Comparison of ENCODE assay signal across 8 cellular contexts in genomic region chr12:65188179-65188709, GRCh38. TPM values are rescaled to one million over a fixed set of nuclear protein-coding genes. Genes with fewer than 3 reads are reported as not detected.
DNase-seq lines count a peak whose midpoint lies in the region; ATAC-seq and TF ChIP-seq lines count a peak whose summit lies in the region.

No MANE protein-coding gene starts in this region.

- H3K79me1 ChIP-seq in mesenchymal stem cell (replicated peaks; ENCODE audit: low read length, poor library complexity, severe bottlenecking): peaks cover 27% of the 10 kb centered on the region

- peaks cover under 1% of the 10 kb centered on the region for H3K9me3 Mint-ChIP-seq in activated CD8-positive, alpha-beta T cell treated with anti-CD3 and anti-CD28 coated beads for 36 hours
- H3K9me3 Mint-ChIP-seq in activated CD8-positive, alpha-beta T cell treated with anti-CD3 and anti-CD28 coated beads, Interleukin-2, amount 10 ng/mL, durations not matched to agents 7 days and 5 days (ENCODE audit: insufficient read depth): no peaks in the 10 kb centered on the region

- H3K4me1 ChIP-seq in mesenchymal stem cell (ENCODE audit: control insufficient read depth, insufficient read depth, low read depth, low read length): no peaks in the 10 kb centered on the region

- no peak overlapping the region for H3K4me2 ChIP-seq in mesenchymal stem cell (ENCODE audit: low read length, poor library complexity, severe bottlenecking)

- intact Hi-C loops in activated CD8-positive, alpha-beta T cell treated with anti-CD3 and anti-CD28 coated beads for 36 hours (cut with micrococcal nuclease): no loop called here

- no peak overlapping the region for H4K91ac ChIP-seq in mesenchymal stem cell (ENCODE audit: low read length)

- H3K36me3 ChIP-seq in mesenchymal stem cell (ENCODE audit: control insufficient read depth in 1 of 2, insufficient read depth in 2 of 2, low read depth in 1 of 2, low read length in 2 of 2): no peaks in the 10 kb centered on the region

- H4K8ac ChIP-seq in mesenchymal stem cell (ENCODE audit: low read length): no peak overlapping the region

- whole genome bisulfite sequencing in mesenchymal stem cell: 70% methylated on average over 2 of the region's 3 CpGs

- no peaks in the 10 kb centered on the region for H3K27me3 Mint-ChIP-seq in activated CD8-positive, alpha-beta T cell treated with anti-CD3 and anti-CD28 coated beads for 36 hours
- H3K27me3 Mint-ChIP-seq in activated CD8-positive, alpha-beta T cell treated with anti-CD3 and anti-CD28 coated beads, Interleukin-2, amount 10 ng/mL, durations not matched to agents 7 days and 5 days (ENCODE audit: low read depth): no peaks in the 10 kb centered on the region

- POLR2A ChIA-PET in activated CD8-positive, alpha-beta T cell treated with anti-CD3 and anti-CD28 coated beads for 36 hours (lab: Charles Lee): no interaction called here
- POLR2A ChIA-PET in activated CD8-positive, alpha-beta T cell treated with anti-CD3 and anti-CD28 coated beads, Interleukin-2, amount 10 ng/mL, durations not matched to agents 7 days and 5 days (lab: Charles Lee): interaction anchor here (1.7 kb wide), 1 partner anchor 19 kb away, joined by 4 read pairs; the partner anchor contains the start of gene LEMD3

- peaks cover 69% of the 10 kb centered on the region for H3K4me1 Mint-ChIP-seq in activated CD8-positive, alpha-beta T cell treated with anti-CD3 and anti-CD28 coated beads for 36 hours (ENCODE audit: low read depth)
- peaks cover 71% of the 10 kb centered on the region for H3K4me1 Mint-ChIP-seq in activated CD8-positive, alpha-beta T cell treated with anti-CD3 and anti-CD28 coated beads, Interleukin-2, amount 10 ng/mL, durations not matched to agents 7 days and 5 days (ENCODE audit: low read depth)

- ATAC-seq in activated CD8-positive, alpha-beta T cell treated with anti-CD3 and anti-CD28 coated beads for 36 hours: no peak
- no peak for ATAC-seq in activated CD8-positive, alpha-beta T cell treated with anti-CD3 and anti-CD28 coated beads, Interleukin-2, amount 10 ng/mL, durations not matched to agents 7 days and 5 days
- ATAC-seq in HG03520 (IDR thresholded peaks at IDR 0.05; ENCODE audit: unreplicated experiment): peak; percentile 24

- peaks cover 52% of the 10 kb centered on the region for H3K36me3 Mint-ChIP-seq in activated CD8-positive, alpha-beta T cell treated with anti-CD3 and anti-CD28 coated beads for 36 hours (ENCODE audit: low read depth)
- H3K36me3 Mint-ChIP-seq in activated CD8-positive, alpha-beta T cell treated with anti-CD3 and anti-CD28 coated beads, Interleukin-2, amount 10 ng/mL, durations not matched to agents 7 days and 5 days (ENCODE audit: low read depth): peaks cover 76% of the 10 kb centered on the region

- no peak overlapping the region for H3K4ac ChIP-seq in mesenchymal stem cell (ENCODE audit: low read depth in 1 of 2, low read length in 2 of 2)

- no peak overlapping the region for H3K14ac ChIP-seq in mesenchymal stem cell (ENCODE audit: low read length in 2 of 2)

- H3K9me3 ChIP-seq in mesenchymal stem cell (ENCODE audit: control insufficient read depth, low read length): no peaks in the 10 kb centered on the region

- no peak overlapping the region for H3K9ac ChIP-seq in mesenchymal stem cell (ENCODE audit: low read length)

- DNase-seq in activated CD8-positive, alpha-beta T cell treated with anti-CD3 and anti-CD28 coated beads for 36 hours: no peak
- DNase-seq in activated CD8-positive, alpha-beta T cell treated with anti-CD3 and anti-CD28 coated beads, Interleukin-2, amount 10 ng/mL, durations not matched to agents 7 days and 5 days: no peak
- DNase-seq in HCEC 1CT (peak; percentile 25), mesenchymal stem cell (peak; percentile 33), putamen (ENCODE audit: low spot score) (no peak), NCI-H1694 treated with DMSO at 0.1 percent for 48 hours (lab: John Stamatoyannopoulos, UW) (no peak), anterior cingulate cortex (lab: John Stamatoyannopoulos, UW) (no peak)

- no peak overlapping the region for H2AFZ ChIP-seq in mesenchymal stem cell (ENCODE audit: low read depth, low read length)

- no peak overlapping the region for H3K18ac ChIP-seq in mesenchymal stem cell (ENCODE audit: low read depth in 1 of 2, low read length in 2 of 2)

- H3K4me3 ChIP-seq in mesenchymal stem cell (ENCODE audit: insufficient read depth in 1 of 2, low read depth in 1 of 2, low read length in 2 of 2): no peak overlapping the region

- CTCF ChIA-PET in activated CD8-positive, alpha-beta T cell treated with anti-CD3 and anti-CD28 coated beads for 36 hours (lab: Charles Lee): interaction anchor here (1.4 kb wide), 1 partner anchor 8 kb away, joined by 4 read pairs; no protein-coding TSS in a partner anchor
- CTCF ChIA-PET in activated CD8-positive, alpha-beta T cell treated with anti-CD3 and anti-CD28 coated beads, Interleukin-2, amount 10 ng/mL, durations not matched to agents 7 days and 5 days (lab: Charles Lee): no interaction called here

- TF ChIP-seq CTCF in activated CD8-positive, alpha-beta T cell treated with anti-CD3 and anti-CD28 coated beads for 36 hours (IDR thresholded peaks at IDR 0.05): no peak

- no peak overlapping the region for H2BK5ac ChIP-seq in mesenchymal stem cell (ENCODE audit: low read depth, low read length, poor library complexity, severe bottlenecking)

- peak overlapping the region; percentile 30 for H3K27ac Mint-ChIP-seq in activated CD8-positive, alpha-beta T cell treated with anti-CD3 and anti-CD28 coated beads for 36 hours
- H3K27ac Mint-ChIP-seq in activated CD8-positive, alpha-beta T cell treated with anti-CD3 and anti-CD28 coated beads, Interleukin-2, amount 10 ng/mL, durations not matched to agents 7 days and 5 days: no peak overlapping the region

- no peaks in the 10 kb centered on the region for H3K27me3 ChIP-seq in mesenchymal stem cell (ENCODE audit: control insufficient read depth in 1 of 2, insufficient read depth in 1 of 2, low read length in 2 of 2)

- no peak overlapping the region for H3K23ac ChIP-seq in mesenchymal stem cell (ENCODE audit: low read length in 2 of 2)

- no peak overlapping the region for H3K27ac ChIP-seq in mesenchymal stem cell (ENCODE audit: low read length, poor library complexity, severe bottlenecking)

- H2BK12ac ChIP-seq in mesenchymal stem cell (ENCODE audit: low read length in 2 of 2): no peak overlapping the region

- H2BK120ac ChIP-seq in mesenchymal stem cell (ENCODE audit: low read depth, low read length): no peak overlapping the region

- H2AK5ac ChIP-seq in mesenchymal stem cell (ENCODE audit: low read length, severe bottlenecking): no peak overlapping the region

- no peak overlapping the region for H2BK15ac ChIP-seq in mesenchymal stem cell (ENCODE audit: low read depth, poor library complexity, severe bottlenecking)

- H3K4me3 Mint-ChIP-seq in activated CD8-positive, alpha-beta T cell treated with anti-CD3 and anti-CD28 coated beads for 36 hours: no peak overlapping the region
- no peak overlapping the region for H3K4me3 Mint-ChIP-seq in activated CD8-positive, alpha-beta T cell treated with anti-CD3 and anti-CD28 coated beads, Interleukin-2, amount 10 ng/mL, durations not matched to agents 7 days and 5 days

RNA-seq across cellular contexts. Expression of gene LEMD3, which starts 18.9 kb away (rescaled TPM):
- total RNA-seq in activated CD8-positive, alpha-beta T cell treated with anti-CD3 and anti-CD28 coated beads for 36 hours: 10 to 100 TPM; 19.5 to 23.2 TPM
- total RNA-seq in activated CD8-positive, alpha-beta T cell treated with anti-CD3 and anti-CD28 coated beads, Interleukin-2, amount 10 ng/mL, durations not matched to agents 7 days and 5 days: 10 to 100 TPM; 35.9 to 36.1 TPM
- 9.5 TPM for polyA plus RNA-seq in mesenchymal stem cell (2013, experiment 1 of 2)
- polyA plus RNA-seq in mesenchymal stem cell (2013, experiment 2 of 2): 9.5 TPM

Comparison
In these comparisons a context has a peak if more than half of its experiments do, and no peak if none do; other contexts are left out.
1. DNase-seq: peak in HCEC 1CT (single experiment) and mesenchymal stem cell (single experiment); none in activated CD8-positive, alpha-beta T cell treated with anti-CD3 and anti-CD28 coated beads for 36 hours (single experiment), activated CD8-positive, alpha-beta T cell treated with anti-CD3 and anti-CD28 coated beads, Interleukin-2, amount 10 ng/mL, durations not matched to agents 7 days and 5 days (single experiment), putamen (single experiment), NCI-H1694 treated with DMSO at 0.1 percent for 48 hours (single experiment) and anterior cingulate cortex (0 of 58).